Comparison of ENCODE assay signal across 1 cellular context in genomic region chr3:66998075-66998898, GRCh38.
TF ChIP-seq lines count a peak whose summit lies in the region.

KBTBD8 (plus strand) TSS chr3:66998307; CDS start chr3:66998356, 49 bp downstream.

TF ChIP-seq in GM12878, 131 proteins besides CTCF, POLR2A, EP300 and RAD21 (continued from another document):
- TF ChIP-seq NKRF (conservative IDR thresholded peaks at IDR 0.05) = 0 out of 2 replicates have a peak, but pooled peaks have one; percentile 48
- TF ChIP-seq EED (IDR thresholded peaks at IDR 0.05; ENCODE audit: low read depth) = peak; percentile 41; the same call in 1 of the 2 replicates
- no peak for TF ChIP-seq RELB (IDR thresholded peaks at IDR 0.05; ENCODE audit: low read depth)
- no peak for TF ChIP-seq SMARCA5 (IDR thresholded peaks at IDR 0.05)
- no peak for TF ChIP-seq ETV6 (conservative IDR thresholded peaks at IDR 0.05 in 1 of 2, IDR thresholded peaks at IDR 0.05 in 1 of 2; ENCODE audit: borderline replicate concordance in 1 of 2, low read depth in 1 of 2)
- no peak for TF ChIP-seq NFIC (IDR thresholded peaks at IDR 0.05; ENCODE audit: low read depth, low read length)
- TF ChIP-seq SIX5 (IDR thresholded peaks at IDR 0.05; ENCODE audit: low read depth, low read length, severe bottlenecking) = peak; percentile 90
- 0 out of 2 replicates have a peak, but pooled peaks have one; percentile 43 for TF ChIP-seq MXI1 (IDR thresholded peaks at IDR 0.05; ENCODE audit: low read depth, low read length)
- 0 out of 2 replicates have a peak, but pooled peaks have one; percentile 42 for TF ChIP-seq NBN (IDR thresholded peaks at IDR 0.05)
- peak; percentile 88; the same call in 1 of the 2 replicates for TF ChIP-seq CHD2 (IDR thresholded peaks at IDR 0.05; ENCODE audit: borderline replicate concordance, low read depth, low read length)
- TF ChIP-seq YY1 (IDR thresholded peaks at IDR 0.05; ENCODE audit: low read depth, low read length) = peak; percentile 89
- peak; percentile 70 for TF ChIP-seq CREB1 (IDR thresholded peaks at IDR 0.05; ENCODE audit: low read depth)
- TF ChIP-seq HDGF (IDR thresholded peaks at IDR 0.05) = peak; percentile 81; the same call in 1 of the 2 replicates
- peak; percentile 72; the same call in 1 of the 2 replicates for TF ChIP-seq IRF3 (IDR thresholded peaks at IDR 0.05)
- no peak; the same call in 1 of the 2 replicates for TF ChIP-seq HCFC1 (IDR thresholded peaks at IDR 0.05; ENCODE audit: low read length)
- peak; percentile 85 for TF ChIP-seq SP1 (IDR thresholded peaks at IDR 0.05; ENCODE audit: low read depth, low read length)
- TF ChIP-seq IKZF2 (IDR thresholded peaks at IDR 0.05) = 0 out of 4 replicates have a peak, but pooled peaks have one; percentile 6 to 32
- TF ChIP-seq CREM (IDR thresholded peaks at IDR 0.05; ENCODE audit: low read depth) = peak; percentile 83
- peak; percentile 30 for TF ChIP-seq USF2 (IDR thresholded peaks at IDR 0.05; ENCODE audit: borderline replicate concordance, low read depth, low read length)
- TF ChIP-seq NR2F1 (conservative IDR thresholded peaks at IDR 0.05) = peak; percentile 58
- peak; percentile 83; the same call in 1 of the 2 replicates for TF ChIP-seq ZNF217 (IDR thresholded peaks at IDR 0.05)
- TF ChIP-seq EGR1 (IDR thresholded peaks at IDR 0.05; ENCODE audit: borderline replicate concordance in 1 of 2, low read depth in 2 of 2, low read length in 2 of 2) = 0 out of 3 replicates have a peak, but pooled peaks of 1 of the 2 experiments have one; percentile 8
- TF ChIP-seq SREBF1 (IDR thresholded peaks at IDR 0.05; ENCODE audit: low read length) = peak; percentile 48; the same call in 1 of the 2 replicates
- peak; percentile 44; the same call in 1 of the 2 replicates for TF ChIP-seq PKNOX1 (IDR thresholded peaks at IDR 0.05)
- peak; percentile 58; the same call in 1 of the 2 replicates for TF ChIP-seq ZBTB40 (IDR thresholded peaks at IDR 0.05; ENCODE audit: borderline replicate concordance)
- TF ChIP-seq TAF1 (IDR thresholded peaks at IDR 0.05; ENCODE audit: borderline replicate concordance, low read depth, low read length) = peak; percentile 58; the same call in 1 of the 2 replicates
- peak; percentile 27 for TF ChIP-seq FOS (IDR thresholded peaks at IDR 0.05; ENCODE audit: borderline replicate concordance, extremely low read depth, insufficient read length)
- 0 out of 2 replicates have a peak, but pooled peaks have one; percentile 32 for TF ChIP-seq RFX5 (IDR thresholded peaks at IDR 0.05; ENCODE audit: low read depth, low read length)
- peak; percentile 86; the same call in 1 of the 2 replicates for TF ChIP-seq IKZF1 (conservative IDR thresholded peaks at IDR 0.05)
- TF ChIP-seq ZNF384 (IDR thresholded peaks at IDR 0.05; ENCODE audit: borderline replicate concordance, low read depth, low read length) = no peak
- peak; percentile 89 for TF ChIP-seq MAX (IDR thresholded peaks at IDR 0.05; ENCODE audit: low read depth, low read length)
